Comparison of ENCODE assay signal across 9 cellular contexts in genomic region chr4:3304831-3305609, GRCh38. TPM values are rescaled to one million over a fixed set of nuclear protein-coding genes. Genes with fewer than 3 reads are reported as not detected.
DNase-seq lines count a peak whose midpoint lies in the region; ATAC-seq, FAIRE-seq and TF ChIP-seq lines count a peak whose summit lies in the region.
"Had no signal": no experiment of that assay in that cellular context is flagged by ENCODE, and none has a peak within 500 bp of the region (broad histone marks: within the 10 kb centered on the region; RNA-seq: fewer than 3 reads in every experiment).

No MANE protein-coding gene starts in this region.

- no peak overlapping the region for H3K4me3 Mint-ChIP-seq in activated CD4-positive, alpha-beta T cell treated with anti-CD3 and anti-CD28 coated beads, Interleukin-2, amount 10 ng/mL, durations not matched to agents 7 days and 5 days

- no peaks in the 10 kb centered on the region for H3K9me3 Mint-ChIP-seq in activated CD4-positive, alpha-beta T cell treated with anti-CD3 and anti-CD28 coated beads, Interleukin-2, amount 10 ng/mL, durations not matched to agents 7 days and 5 days

- H3K27ac ChIP-seq in kidney (ENCODE audit: low read depth in 2 of 2, low read length in 2 of 2) = no peak overlapping the region

- no peaks in the 10 kb centered on the region for H3K9me3 ChIP-seq in kidney (ENCODE audit: control insufficient read depth in 1 of 2, low read length in 2 of 2)
- H3K9me3 ChIP-seq: transverse colon had no signal

- no peak for FAIRE-seq in kidney (lab: Jason Lieb, UNC)

- POLR2A ChIA-PET in activated CD4-positive, alpha-beta T cell treated with anti-CD3 and anti-CD28 coated beads, Interleukin-2, amount 10 ng/mL, durations not matched to agents 7 days and 5 days (lab: Charles Lee) = no interaction called here

- H3K4me1 ChIP-seq in kidney (ENCODE audit: control insufficient read depth in 1 of 2, insufficient read depth in 1 of 2, low read depth in 1 of 2, low read length in 2 of 2) = peaks cover 12 to 19% of the 10 kb centered on the region in 2 donors

- no peak for DNase-seq in activated CD4-positive, alpha-beta T cell treated with anti-CD3 and anti-CD28 coated beads, Interleukin-2, amount 10 ng/mL, durations not matched to agents 7 days and 5 days
- DNase-seq in activated CD4-positive, alpha-beta T cell treated with anti-CD3 and anti-CD28 coated beads for 48 hours = no peak
- DNase-seq in cardiac fibroblast (ENCODE audit: low read depth in 2 of 2) (peak; percentile 20 to 55), kidney (peak; percentile 77), superior temporal gyrus (ENCODE audit: extremely low spot score) (peak; percentile 71)
- DNase-seq: transverse colon had no signal

- ATAC-seq in HG02678 (IDR thresholded peaks at IDR 0.05; ENCODE audit: unreplicated experiment) (no peak), GM21619 (IDR thresholded peaks at IDR 0.05; ENCODE audit: unreplicated experiment) (no peak), GM19463 (IDR thresholded peaks at IDR 0.05; ENCODE audit: unreplicated experiment) (no peak)

- H3K4me3 ChIP-seq in cardiac fibroblast (replicated peaks in 1 of 2; ENCODE audit: low read depth in 2 of 2, low read length in 2 of 2) (peak overlapping the region in 1 of 2 donors; percentile 11), kidney (ENCODE audit: low read length in 2 of 2) (peak overlapping the region; percentile 28 to 37)
- H3K4me3 ChIP-seq: transverse colon had no signal

- CTCF ChIA-PET in activated CD4-positive, alpha-beta T cell treated with anti-CD3 and anti-CD28 coated beads, Interleukin-2, amount 10 ng/mL, durations not matched to agents 7 days and 5 days (lab: Charles Lee) = interaction anchor here (0.6 to 1.0 kb wide), 3 partner anchors 159 to 962 kb away, joined by 3 read pairs; no protein-coding TSS in a partner anchor

- intact Hi-C loops in kidney (cut with DNase I) = no loop called here

- H3K27me3 Mint-ChIP-seq in activated CD4-positive, alpha-beta T cell treated with anti-CD3 and anti-CD28 coated beads, Interleukin-2, amount 10 ng/mL, durations not matched to agents 7 days and 5 days = peaks cover 13% of the 10 kb centered on the region

- peak overlapping the region in 1 of 2 donors; percentile 14 for H3K9ac ChIP-seq in kidney (ENCODE audit: low read length in 2 of 2)

- H3K4me1 Mint-ChIP-seq in activated CD4-positive, alpha-beta T cell treated with anti-CD3 and anti-CD28 coated beads, Interleukin-2, amount 10 ng/mL, durations not matched to agents 7 days and 5 days = peaks cover 52% of the 10 kb centered on the region

- TF ChIP-seq CTCF in cardiac fibroblast (IDR thresholded peaks at IDR 0.05; ENCODE audit: low read depth, low read length) (no peak), kidney (IDR thresholded peaks at IDR 0.05; ENCODE audit: borderline replicate concordance, extremely low read depth, insufficient read depth) (no peak)

- peak overlapping the region; percentile 82 for H3K27ac Mint-ChIP-seq in activated CD4-positive, alpha-beta T cell treated with anti-CD3 and anti-CD28 coated beads, Interleukin-2, amount 10 ng/mL, durations not matched to agents 7 days and 5 days

- no peaks in the 10 kb centered on the region for H3K36me3 ChIP-seq in kidney (ENCODE audit: control insufficient read depth in 1 of 2, insufficient read depth in 2 of 2, low read length in 2 of 2)
- H3K36me3 ChIP-seq: transverse colon had no signal

- no peaks in the 10 kb centered on the region for H3K36me3 Mint-ChIP-seq in activated CD4-positive, alpha-beta T cell treated with anti-CD3 and anti-CD28 coated beads, Interleukin-2, amount 10 ng/mL, durations not matched to agents 7 days and 5 days (ENCODE audit: low read depth)

RNA-seq across cellular contexts. Expression of gene RGS12, which starts 12.2 kb away (rescaled TPM):
- 10 to 100 TPM in 1 of 2 experiments, 1 to 10 TPM in 1; 9.7 to 10.9 TPM for total RNA-seq in activated CD4-positive, alpha-beta T cell treated with anti-CD3 and anti-CD28 coated beads, Interleukin-2, amount 10 ng/mL, durations not matched to agents 7 days and 5 days
- total RNA-seq in kidney = 35.5 TPM
- 18.0 TPM for polyA plus RNA-seq in kidney (ENCODE audit: insufficient read depth, low read depth, low replicate concordance)

RNA-seq across cellular contexts. Expression of gene MSANTD1, which starts 56.1 kb away (rescaled TPM):
- total RNA-seq in activated CD4-positive, alpha-beta T cell treated with anti-CD3 and anti-CD28 coated beads, Interleukin-2, amount 10 ng/mL, durations not matched to agents 7 days and 5 days = under 1 TPM; 0.87 to 0.94 TPM
- total RNA-seq in kidney = 0.91 TPM
- polyA plus RNA-seq in kidney (ENCODE audit: insufficient read depth, low read depth, low replicate concordance) = not detected

Comparison
In these comparisons a context has a peak if more than half of its experiments do, and no peak if none do; other contexts are left out.
1. DNase-seq: peak in cardiac fibroblast (2 of 2), kidney (single experiment) and superior temporal gyrus (single experiment); none in activated CD4-positive, alpha-beta T cell treated with anti-CD3 and anti-CD28 coated beads, Interleukin-2, amount 10 ng/mL, durations not matched to agents 7 days and 5 days (single experiment) and activated CD4-positive, alpha-beta T cell treated with anti-CD3 and anti-CD28 coated beads for 48 hours (single experiment).